In genomic region chr5:38997579-38997978, GRCh38 we compare ENCODE assay signal across 24 cellular contexts.
DNase-seq lines count a peak whose midpoint lies in the region; ATAC-seq and TF ChIP-seq lines count a peak whose summit lies in the region.
"Had no signal": no experiment of that assay in that cellular context is flagged by ENCODE, and none has a peak within 500 bp of the region (broad histone marks: within the 10 kb centered on the region; RNA-seq: fewer than 3 reads in every experiment).

No MANE protein-coding gene starts in this region.

- intact Hi-C loops in natural killer cell (cut with micrococcal nuclease), result no loop called here

- H3K27me3 Mint-ChIP-seq in natural killer cell (ENCODE audit: low read depth in 2 of 2) (no peaks in the 10 kb centered on the region), neural progenitor cell (ENCODE audit: insufficient read depth, low read depth) (no peaks in the 10 kb centered on the region)
- no peaks in the 10 kb centered on the region for H3K27me3 Mint-ChIP-seq in natural killer cell treated with Interleukin-12 subunit alpha and Interleukin-12 subunit beta and Interleukin-15 and Interleukin-18, amount 100 ng/mL, for 72 hours
- no peaks in the 10 kb centered on the region for H3K27me3 Mint-ChIP-seq in activated T-helper 17 cell treated with anti-CD3 and anti-CD28 coated beads, Interleukin-2, amount 50 U/mL, for 72 hours

- H3K4me2 ChIP-seq in neural progenitor cell, result no peak overlapping the region

- H3K9ac ChIP-seq in neural progenitor cell, result no peak overlapping the region

- no peaks in the 10 kb centered on the region for H4K20me1 ChIP-seq in neural progenitor cell (ENCODE audit: low read depth)

- H3K4me3 ChIP-seq in neural progenitor cell, result no peak overlapping the region
- H3K4me3 ChIP-seq: esophagus squamous epithelium, Peyer's patch, SK-N-MC, suprapubic skin had no signal

- TF ChIP-seq CTCF in natural killer cell (IDR thresholded peaks at IDR 0.05) (no peak), neural progenitor cell (IDR thresholded peaks at IDR 0.05) (no peak)

- H3K9me3 ChIP-seq in neural progenitor cell (ENCODE audit: low read depth), result no peaks in the 10 kb centered on the region
- H3K9me3 ChIP-seq: esophagus squamous epithelium, Peyer's patch, suprapubic skin had no signal

- H3K4me3 Mint-ChIP-seq in natural killer cell (no peak overlapping the region), neural progenitor cell (no peak overlapping the region)
- H3K4me3 Mint-ChIP-seq in natural killer cell treated with Interleukin-12 subunit alpha and Interleukin-12 subunit beta and Interleukin-15 and Interleukin-18, amount 100 ng/mL, for 72 hours, result no peak overlapping the region
- no peak overlapping the region for H3K4me3 Mint-ChIP-seq in activated T-helper 17 cell treated with anti-CD3 and anti-CD28 coated beads, Interleukin-2, amount 50 U/mL, for 72 hours

- H2AFZ ChIP-seq in neural progenitor cell (replicated peaks), result no peak overlapping the region

- no peaks in the 10 kb centered on the region for H3K79me2 ChIP-seq in neural progenitor cell (ENCODE audit: low read depth)

- ATAC-seq in natural killer cell, result no peak
- no peak for ATAC-seq in natural killer cell treated with Interleukin-12 subunit alpha and Interleukin-12 subunit beta and Interleukin-15 and Interleukin-18, amount 100 ng/mL, for 72 hours
- no peak for ATAC-seq in GM19455 (IDR thresholded peaks at IDR 0.05; ENCODE audit: unreplicated experiment)
- ATAC-seq in HG03045 (IDR thresholded peaks at IDR 0.05; ENCODE audit: unreplicated experiment), result no peak
- ATAC-seq in activated T-helper 17 cell treated with anti-CD3 and anti-CD28 coated beads, Interleukin-2, amount 50 U/mL, for 72 hours (replicated peaks), result no peak

- H3K27ac Mint-ChIP-seq in natural killer cell (peak overlapping the region; percentile 13 to 47), neural progenitor cell (no peak overlapping the region)
- no peak overlapping the region for H3K27ac Mint-ChIP-seq in natural killer cell treated with Interleukin-12 subunit alpha and Interleukin-12 subunit beta and Interleukin-15 and Interleukin-18, amount 100 ng/mL, for 72 hours
- no peak overlapping the region for H3K27ac Mint-ChIP-seq in activated T-helper 17 cell treated with anti-CD3 and anti-CD28 coated beads, Interleukin-2, amount 50 U/mL, for 72 hours

- H3K4me1 Mint-ChIP-seq in natural killer cell, result peaks cover 43 to 44% of the 10 kb centered on the region in 2 donors
- H3K4me1 Mint-ChIP-seq in natural killer cell treated with Interleukin-12 subunit alpha and Interleukin-12 subunit beta and Interleukin-15 and Interleukin-18, amount 100 ng/mL, for 72 hours (ENCODE audit: low read depth in 2 of 2), result peaks cover 26 to 46% of the 10 kb centered on the region in 2 donors
- H3K4me1 Mint-ChIP-seq in neural progenitor cell, result no peaks in the 10 kb centered on the region
- peaks cover 28% of the 10 kb centered on the region for H3K4me1 Mint-ChIP-seq in activated T-helper 17 cell treated with anti-CD3 and anti-CD28 coated beads, Interleukin-2, amount 50 U/mL, for 72 hours

- H3K27ac ChIP-seq in neural progenitor cell, result no peak overlapping the region
- H3K27ac ChIP-seq: C4-2B, esophagus squamous epithelium, Peyer's patch, SK-N-MC, suprapubic skin had no signal

- H3K27me3 ChIP-seq in neural progenitor cell, result no peaks in the 10 kb centered on the region
- H3K27me3 ChIP-seq: esophagus squamous epithelium, Peyer's patch, suprapubic skin had no signal

- H3K9me3 Mint-ChIP-seq in natural killer cell (no peaks in the 10 kb centered on the region), neural progenitor cell (peaks cover 9% of the 10 kb centered on the region)
- H3K9me3 Mint-ChIP-seq in natural killer cell treated with Interleukin-12 subunit alpha and Interleukin-12 subunit beta and Interleukin-15 and Interleukin-18, amount 100 ng/mL, for 72 hours, result no peaks in the 10 kb centered on the region
- H3K9me3 Mint-ChIP-seq in activated T-helper 17 cell treated with anti-CD3 and anti-CD28 coated beads, Interleukin-2, amount 50 U/mL, for 72 hours, result peaks cover 3% of the 10 kb centered on the region

- H3K4me1 ChIP-seq in neural progenitor cell, result peaks cover 11% of the 10 kb centered on the region
- H3K4me1 ChIP-seq: esophagus squamous epithelium, Peyer's patch, suprapubic skin had no signal

- peaks cover 8% of the 10 kb centered on the region for H3F3A ChIP-seq in neural progenitor cell (ENCODE audit: low read depth)

- DNase-seq in natural killer cell (no peak), cerebellar cortex (ENCODE audit: low spot score) (peak; percentile 26), neural progenitor cell (ENCODE audit: low spot score) (peak; percentile 16), NOMO-1 treated with DMSO at 0.1 percent for 48 hours (lab: John Stamatoyannopoulos, UW; ENCODE audit: unreplicated experiment) (no peak)
- no peak for DNase-seq in natural killer cell treated with Interleukin-12 subunit alpha and Interleukin-12 subunit beta and Interleukin-15 and Interleukin-18, amount 100 ng/mL, for 72 hours (ENCODE audit: low spot score)
- DNase-seq: activated CD4-positive, alpha-beta T cell treated with anti-CD3 and anti-CD28 coated beads, Interleukin-2, amount 50 U/mL, for 48 hours; aorta; DMS 273 treated with DMSO at 0.1 percent for 48 hours; effector CD8-positive, alpha-beta T cell; esophagus squamous epithelium; GOT3; kidney glomerular epithelial cell; NCI-H1048; NCI-H2029 treated with DMSO at 0.1 percent for 48 hours; NCI-H446 treated with DMSO at 0.1 percent for 48 hours; NK-92 treated with Interleukin-12 subunit alpha and Interleukin-12 subunit beta, amount 100 ng/mL, for 24 hours; Peyer's patch; stimulated activated CD4-positive, alpha-beta T cell treated with anti-CD3 and anti-CD28 coated beads, Interleukin-15, amount 100 ng/mL, for 24 hours had no signal

- H3K36me3 Mint-ChIP-seq in natural killer cell (no peaks in the 10 kb centered on the region), neural progenitor cell (peaks cover 17% of the 10 kb centered on the region)
- peaks cover 19% of the 10 kb centered on the region for H3K36me3 Mint-ChIP-seq in natural killer cell treated with Interleukin-12 subunit alpha and Interleukin-12 subunit beta and Interleukin-15 and Interleukin-18, amount 100 ng/mL, for 72 hours
- peaks cover 81% of the 10 kb centered on the region for H3K36me3 Mint-ChIP-seq in activated T-helper 17 cell treated with anti-CD3 and anti-CD28 coated beads, Interleukin-2, amount 50 U/mL, for 72 hours (ENCODE audit: low read depth)

- peaks cover 5% of the 10 kb centered on the region for H3K36me3 ChIP-seq in neural progenitor cell

Comparison
In these comparisons a context has a peak if more than half of its experiments do, and no peak if none do; other contexts are left out.
1. H3K27ac Mint-ChIP-seq: peak in natural killer cell (2 of 2); none in natural killer cell treated with Interleukin-12 subunit alpha and Interleukin-12 subunit beta and Interleukin-15 and Interleukin-18, amount 100 ng/mL, for 72 hours (0 of 2), neural progenitor cell (single experiment) and activated T-helper 17 cell treated with anti-CD3 and anti-CD28 coated beads, Interleukin-2, amount 50 U/mL, for 72 hours (single experiment).
2. DNase-seq: peak in cerebellar cortex (single experiment) and neural progenitor cell (single experiment); none in natural killer cell (single experiment), natural killer cell treated with Interleukin-12 subunit alpha and Interleukin-12 subunit beta and Interleukin-15 and Interleukin-18, amount 100 ng/mL, for 72 hours (single experiment) and NOMO-1 treated with DMSO at 0.1 percent for 48 hours (single experiment).